In genomic region chr10:51425431-51425830, GRCh38 we compare ENCODE assay signal across 23 cellular contexts.
A peak's percentile ranks its signal among the peaks of the same experiment; 100 is the strongest.
DNase-seq lines count a peak whose midpoint lies in the region; ATAC-seq and TF ChIP-seq lines count a peak whose summit lies in the region.
"Had no signal": no experiment of that assay in that cellular context is flagged by ENCODE, and none has a peak within 500 bp of the region (broad histone marks: within the 10 kb centered on the region; RNA-seq: fewer than 3 reads in every experiment).

No MANE protein-coding gene starts in this region.

- TF ChIP-seq CTCF in IMR-90 (conservative IDR thresholded peaks at IDR 0.05; ENCODE audit: low read depth, low read length): no peak

- ATAC-seq in IMR-90 (ENCODE audit: low read depth): no peak
- ATAC-seq: CD8-positive, alpha-beta T cell; HepG2; stimulated activated memory B cell treated with anti-CD40 and anti-IgM and Interleukin-4, amounts not matched to agents 10 μg/mL and 1 μg/mL and 100 μg/mL, for 72 hours had no signal

- no peak overlapping the region; a peak in 1 of 4 replicates for H4K8ac ChIP-seq in IMR-90 (ENCODE audit: low read depth in 2 of 2, low read length in 2 of 2)

- H3K14ac ChIP-seq in IMR-90 (replicated peaks; ENCODE audit: low read depth, low read length): 0 out of 2 replicates have a peak overlapping the region, but pooled peaks have one; percentile 1

- no peak overlapping the region for H2BK20ac ChIP-seq in IMR-90 (ENCODE audit: low read depth, low read length)

- DNase-seq in AG08395 (ENCODE audit: low spot score) (peak; percentile 26), IMR-90 (no peak), dermis microvascular lymphatic vessel endothelial cell (ENCODE audit: low read depth in 2 of 2) (peak; percentile 65 to 86), lung microvascular endothelial cell (ENCODE audit: low read depth in 2 of 2) (peak; percentile 19 to 74), SKM-1 treated with dmso at 0.1 percent for 144 hours (lab: John Stamatoyannopoulos, UW; ENCODE audit: unreplicated experiment) (no peak), GF-D8 (lab: John Stamatoyannopoulos, UW) (no peak), NCI-H226 (no peak)
- no peak for DNase-seq in activated CD4-positive, alpha-beta T cell treated with anti-CD3 and anti-CD28 coated beads, Interleukin-2, amount 50 U/mL, for 48 hours
- DNase-seq: activated B cell treated with CpG ODN at 0.5 μM for 24 hours; activated CD8-positive, alpha-beta memory T cell treated with anti-CD3 and anti-CD28 coated beads for 24 hours; CD8-positive, alpha-beta T cell; cortex of kidney; HCEC 1CT; hypothalamus; NCI-H2081; NCI-H524 treated with DMSO at 0.1 percent for 48 hours; occipital lobe; SHP77 treated with DMSO at 0.1 percent for 48 hours; spleen had no signal

- no peak overlapping the region for H3K4ac ChIP-seq in IMR-90 (ENCODE audit: low read depth, low read length)

- H2BK120ac ChIP-seq in IMR-90 (ENCODE audit: low read depth, low read length): no peak overlapping the region

- dilution Hi-C loops in IMR-90 (cut with HindIII; ENCODE audit: low sequenced_read_pairs, unreplicated experiment): no loop called here

- H3K18ac ChIP-seq in IMR-90 (ENCODE audit: low read depth, low read length): no peak overlapping the region

- no TSS peak for BruUV-seq in IMR-90 (replicated peaks; lab: Mats Ljungman, UMichigan)

- no peak overlapping the region for H3K27ac ChIP-seq in IMR-90 (ENCODE audit: insufficient read depth, low read length)
- H3K27ac ChIP-seq: adrenal gland, spleen, upper lobe of left lung had no signal

- TF ChIP-seq RAD21 in IMR-90 (IDR thresholded peaks at IDR 0.05; ENCODE audit: low read length): no peak

- peaks cover 0 to 16% of the 10 kb centered on the region in 2 experiments; a peak in 3 of 4 replicates for H3K79me1 ChIP-seq in IMR-90 (ENCODE audit: low read depth in 1 of 2, low read length in 2 of 2)

- no peak overlapping the region for H3K23ac ChIP-seq in IMR-90 (ENCODE audit: low read depth, low read length)

- H2BK5ac ChIP-seq in IMR-90 (ENCODE audit: low read depth, low read length, poor library complexity, severe bottlenecking): no peak overlapping the region

- H2AK5ac ChIP-seq in IMR-90 (ENCODE audit: low read depth, low read length): no peak overlapping the region

- no peak overlapping the region for H3K56ac ChIP-seq in IMR-90 (ENCODE audit: extremely low read depth, insufficient read depth, low read length)

- CTCF ChIA-PET in IMR-90 (lab: Yijun Ruan, JAX): no interaction called here

- H3K9ac ChIP-seq in IMR-90 (ENCODE audit: low read depth, low read length): no peak overlapping the region

- H3K4me3 ChIP-seq in IMR-90 (ENCODE audit: insufficient read depth, low read depth, low read length): no peak overlapping the region
- H3K4me3 ChIP-seq: adrenal gland, spleen, upper lobe of left lung had no signal

- no peaks in the 10 kb centered on the region for H3K36me3 ChIP-seq in IMR-90 (ENCODE audit: control insufficient read depth, insufficient read depth, low read length)
- H3K36me3 ChIP-seq: adrenal gland, spleen, upper lobe of left lung had no signal

- no peak overlapping the region for H4K91ac ChIP-seq in IMR-90 (ENCODE audit: insufficient read depth, low read depth, low read length)

- no peak for TF ChIP-seq POLR2A in IMR-90 (IDR thresholded peaks at IDR 0.05; ENCODE audit: low read depth, low read length)

- no CpG with 5 or more reads among the region's 3 CpGs for WGBS in IMR-90 (ENCODE audit: extremely low coverage in 2 of 2, insufficient read length in 1 of 2), 2 experiments

- peaks cover 5% of the 10 kb centered on the region; the same call in 1 of the 2 replicates for H3K9me1 ChIP-seq in IMR-90 (ENCODE audit: insufficient read depth, low read length)

- POLR2A ChIA-PET in IMR-90 (lab: Charles Lee; ENCODE audit: unreplicated experiment): interaction anchor here (0.7 kb wide), 1 partner anchor 699 kb away, joined by 3 read pairs; no protein-coding TSS in a partner anchor

- no peak overlapping the region for H2AK9ac ChIP-seq in IMR-90 (replicated peaks; ENCODE audit: low read depth, low read length, poor library complexity)

- H3K9me3 ChIP-seq in IMR-90 (ENCODE audit: control insufficient read depth, insufficient read depth, low read length): no peaks in the 10 kb centered on the region
- H3K9me3 ChIP-seq: adrenal gland, spleen, upper lobe of left lung had no signal

- in situ Hi-C loops in IMR-90 (cut with MboI; ENCODE audit: low sequenced_read_pairs): loop anchor here (10.0 kb wide), 1 partner anchor 431 kb away; no protein-coding TSS in a partner anchor

- peaks cover 6% of the 10 kb centered on the region for H3K4me1 ChIP-seq in IMR-90 (ENCODE audit: control insufficient read depth, insufficient read depth, low read length)
- H3K4me1 ChIP-seq: spleen had no signal

- no peak overlapping the region for H2AFZ ChIP-seq in IMR-90 (replicated peaks; ENCODE audit: low read length, poor library complexity)

- H3K4me2 ChIP-seq in IMR-90 (ENCODE audit: low read depth, low read length): no peak overlapping the region

- no peaks in the 10 kb centered on the region for H3K27me3 ChIP-seq in IMR-90 (ENCODE audit: control insufficient read depth, insufficient read depth, low read length)
- H3K27me3 ChIP-seq: adrenal gland, spleen, upper lobe of left lung had no signal

- no peak overlapping the region for H4K5ac ChIP-seq in IMR-90 (ENCODE audit: low read depth, low read length)

- intact Hi-C loops in IMR-90 (cut with micrococcal nuclease): no loop called here

- no peaks in the 10 kb centered on the region for H4K20me1 ChIP-seq in IMR-90 (ENCODE audit: insufficient read depth, low read length)

- H2BK15ac ChIP-seq in IMR-90 (ENCODE audit: low read depth, low read length): no peak overlapping the region

TF ChIP-seq in IMR-90, 13 proteins besides CTCF, POLR2A, EP300 and RAD21:
- TF ChIP-seq SMC3 (IDR thresholded peaks at IDR 0.05; ENCODE audit: low read depth, low read length): no peak
- TF ChIP-seq NFE2L2 (IDR thresholded peaks at IDR 0.05; ENCODE audit: low read depth, low read length): no peak
- TF ChIP-seq RFX5 (IDR thresholded peaks at IDR 0.05; ENCODE audit: low read depth, low read length): no peak
- no peak for TF ChIP-seq FOS (IDR thresholded peaks at IDR 0.05; ENCODE audit: low read depth, low read length)

Comparison
In these comparisons a context has a peak if more than half of its experiments do, and no peak if none do; other contexts are left out.
1. DNase-seq: peak in AG08395 (single experiment), dermis microvascular lymphatic vessel endothelial cell (2 of 2) and lung microvascular endothelial cell (2 of 2); none in IMR-90 (single experiment), SKM-1 treated with dmso at 0.1 percent for 144 hours (single experiment), GF-D8 (single experiment), activated CD4-positive, alpha-beta T cell treated with anti-CD3 and anti-CD28 coated beads, Interleukin-2, amount 50 U/mL, for 48 hours (0 of 2) and NCI-H226 (single experiment).